15 cellular contexts compared by ENCODE assay signal in genomic region chr9:76613150-76613781, GRCh38.
DNase-seq lines count a peak whose midpoint lies in the region; ATAC-seq and TF ChIP-seq lines count a peak whose summit lies in the region.
"Had no signal": no experiment of that assay in that cellular context is flagged by ENCODE, and none has a peak within 500 bp of the region (broad histone marks: within the 10 kb centered on the region; RNA-seq: fewer than 3 reads in every experiment).

No MANE protein-coding gene starts in this region.

- CTCF ChIA-PET in activated naive CD4-positive, alpha-beta T cell treated with anti-CD3 and anti-CD28 coated beads, Interleukin-2, amount 10 ng/mL, durations not matched to agents 7 days and 5 days (lab: Charles Lee), result no interaction called here

- TF ChIP-seq CTCF in natural killer cell (IDR thresholded peaks at IDR 0.05) (no peak), ovary (IDR thresholded peaks at IDR 0.05) (no peak)

- ATAC-seq in activated naive CD8-positive, alpha-beta T cell treated with anti-CD3 and anti-CD28 coated beads, Interleukin-2, amount 50 U/mL, for 24 hours, result peak; percentile 65
- peak; percentile 31 for ATAC-seq in effector memory CD8-positive, alpha-beta T cell (replicated peaks)
- ATAC-seq in natural killer cell, result peak; percentile 64 to 90 (median 64)
- ATAC-seq in stimulated activated effector memory CD8-positive, alpha-beta T cell treated with anti-CD3 and anti-CD28 coated beads, Interleukin-12 subunit alpha, Interleukin-12 subunit beta, amount 100 ng/mL, for 72 hours, result peak; percentile 32
- ATAC-seq: CD8-positive, alpha-beta T cell had no signal

- no peak overlapping the region for H3K4me3 Mint-ChIP-seq in activated naive CD8-positive, alpha-beta T cell treated with anti-CD3 and anti-CD28 coated beads, Interleukin-2, amount 50 U/mL, for 24 hours
- no peak overlapping the region for H3K4me3 Mint-ChIP-seq in activated naive CD8-positive, alpha-beta T cell treated with anti-CD3 and anti-CD28 coated beads for 36 hours
- peak overlapping the region in 1 of 2 donors; percentile 20 for H3K4me3 Mint-ChIP-seq in effector memory CD8-positive, alpha-beta T cell
- peak overlapping the region; percentile 75 for H3K4me3 Mint-ChIP-seq in natural killer cell
- no peak overlapping the region for H3K4me3 Mint-ChIP-seq in stimulated activated effector memory CD8-positive, alpha-beta T cell treated with anti-CD3 and anti-CD28 coated beads, Interleukin-12 subunit alpha, Interleukin-12 subunit beta, amount 100 ng/mL, for 72 hours
- no peak overlapping the region for H3K4me3 Mint-ChIP-seq in activated naive CD4-positive, alpha-beta T cell treated with anti-CD3 and anti-CD28 coated beads, Interleukin-2, amount 10 ng/mL, durations not matched to agents 7 days and 5 days
- H3K4me3 Mint-ChIP-seq: CD14-positive monocyte; CD8-positive, alpha-beta T cell; H9 had no signal

- H3K36me3 Mint-ChIP-seq in activated naive CD8-positive, alpha-beta T cell treated with anti-CD3 and anti-CD28 coated beads, Interleukin-2, amount 50 U/mL, for 24 hours (ENCODE audit: low read depth), result no peaks in the 10 kb centered on the region
- no peaks in the 10 kb centered on the region for H3K36me3 Mint-ChIP-seq in activated naive CD8-positive, alpha-beta T cell treated with anti-CD3 and anti-CD28 coated beads for 36 hours
- no peaks in the 10 kb centered on the region for H3K36me3 Mint-ChIP-seq in effector memory CD8-positive, alpha-beta T cell (ENCODE audit: insufficient read depth)
- H3K36me3 Mint-ChIP-seq in natural killer cell, result no peaks in the 10 kb centered on the region
- H3K36me3 Mint-ChIP-seq in stimulated activated effector memory CD8-positive, alpha-beta T cell treated with anti-CD3 and anti-CD28 coated beads, Interleukin-12 subunit alpha, Interleukin-12 subunit beta, amount 100 ng/mL, for 72 hours, result no peaks in the 10 kb centered on the region
- no peaks in the 10 kb centered on the region for H3K36me3 Mint-ChIP-seq in activated naive CD4-positive, alpha-beta T cell treated with anti-CD3 and anti-CD28 coated beads, Interleukin-2, amount 10 ng/mL, durations not matched to agents 7 days and 5 days
- H3K36me3 Mint-ChIP-seq: CD8-positive, alpha-beta T cell had no signal

- H3K27ac Mint-ChIP-seq in activated naive CD8-positive, alpha-beta T cell treated with anti-CD3 and anti-CD28 coated beads, Interleukin-2, amount 50 U/mL, for 24 hours, result no peak overlapping the region
- no peak overlapping the region for H3K27ac Mint-ChIP-seq in activated naive CD8-positive, alpha-beta T cell treated with anti-CD3 and anti-CD28 coated beads for 36 hours
- H3K27ac Mint-ChIP-seq in effector memory CD8-positive, alpha-beta T cell, result peak overlapping the region in 1 of 2 donors; percentile 75
- H3K27ac Mint-ChIP-seq in natural killer cell, result peak overlapping the region; percentile 75 to 86
- no peak overlapping the region for H3K27ac Mint-ChIP-seq in stimulated activated effector memory CD8-positive, alpha-beta T cell treated with anti-CD3 and anti-CD28 coated beads, Interleukin-12 subunit alpha, Interleukin-12 subunit beta, amount 100 ng/mL, for 72 hours
- H3K27ac Mint-ChIP-seq in activated naive CD4-positive, alpha-beta T cell treated with anti-CD3 and anti-CD28 coated beads, Interleukin-2, amount 10 ng/mL, durations not matched to agents 7 days and 5 days, result no peak overlapping the region
- H3K27ac Mint-ChIP-seq: CD8-positive, alpha-beta T cell; H9 had no signal

- H3K9me3 Mint-ChIP-seq in activated naive CD8-positive, alpha-beta T cell treated with anti-CD3 and anti-CD28 coated beads, Interleukin-2, amount 50 U/mL, for 24 hours, result no peaks in the 10 kb centered on the region
- H3K9me3 Mint-ChIP-seq in activated naive CD8-positive, alpha-beta T cell treated with anti-CD3 and anti-CD28 coated beads for 36 hours, result no peaks in the 10 kb centered on the region
- H3K9me3 Mint-ChIP-seq in effector memory CD8-positive, alpha-beta T cell, result no peaks in the 10 kb centered on the region
- H3K9me3 Mint-ChIP-seq in natural killer cell, result no peaks in the 10 kb centered on the region
- no peaks in the 10 kb centered on the region for H3K9me3 Mint-ChIP-seq in stimulated activated effector memory CD8-positive, alpha-beta T cell treated with anti-CD3 and anti-CD28 coated beads, Interleukin-12 subunit alpha, Interleukin-12 subunit beta, amount 100 ng/mL, for 72 hours
- no peaks in the 10 kb centered on the region for H3K9me3 Mint-ChIP-seq in activated naive CD4-positive, alpha-beta T cell treated with anti-CD3 and anti-CD28 coated beads, Interleukin-2, amount 10 ng/mL, durations not matched to agents 7 days and 5 days
- H3K9me3 Mint-ChIP-seq: CD14-positive monocyte; CD8-positive, alpha-beta T cell; H9 had no signal

- H3K4me1 Mint-ChIP-seq in activated naive CD8-positive, alpha-beta T cell treated with anti-CD3 and anti-CD28 coated beads, Interleukin-2, amount 50 U/mL, for 24 hours, result peaks cover 16% of the 10 kb centered on the region
- peaks cover 5% of the 10 kb centered on the region for H3K4me1 Mint-ChIP-seq in activated naive CD8-positive, alpha-beta T cell treated with anti-CD3 and anti-CD28 coated beads for 36 hours
- H3K4me1 Mint-ChIP-seq in effector memory CD8-positive, alpha-beta T cell (ENCODE audit: low read depth in 2 of 2), result peaks cover 0 to 3% of the 10 kb centered on the region in 2 donors
- H3K4me1 Mint-ChIP-seq in natural killer cell, result peaks cover 37 to 46% of the 10 kb centered on the region in 2 donors
- peaks cover 8% of the 10 kb centered on the region for H3K4me1 Mint-ChIP-seq in stimulated activated effector memory CD8-positive, alpha-beta T cell treated with anti-CD3 and anti-CD28 coated beads, Interleukin-12 subunit alpha, Interleukin-12 subunit beta, amount 100 ng/mL, for 72 hours
- peaks cover 5% of the 10 kb centered on the region for H3K4me1 Mint-ChIP-seq in activated naive CD4-positive, alpha-beta T cell treated with anti-CD3 and anti-CD28 coated beads, Interleukin-2, amount 10 ng/mL, durations not matched to agents 7 days and 5 days

- H3K4me1 ChIP-seq in ovary (ENCODE audit: insufficient read depth), result no peaks in the 10 kb centered on the region

- TF ChIP-seq POLR2A in ovary (IDR thresholded peaks at IDR 0.05), result no peak

- DNase-seq in activated naive CD8-positive, alpha-beta T cell treated with anti-CD3 and anti-CD28 coated beads, Interleukin-2, amount 50 U/mL, for 24 hours, result no peak
- no peak for DNase-seq in activated naive CD8-positive, alpha-beta T cell treated with anti-CD3 and anti-CD28 coated beads for 36 hours
- no peak for DNase-seq in effector memory CD8-positive, alpha-beta T cell
- DNase-seq in natural killer cell (no peak), nucleus accumbens (lab: John Stamatoyannopoulos, UW) (no peak), ovary (no peak)
- DNase-seq in stimulated activated effector memory CD8-positive, alpha-beta T cell treated with anti-CD3 and anti-CD28 coated beads, Interleukin-12 subunit alpha, Interleukin-12 subunit beta, amount 100 ng/mL, for 72 hours (ENCODE audit: low spot score in 2 of 2), result no peak
- no peak for DNase-seq in activated naive CD4-positive, alpha-beta T cell treated with anti-CD3 and anti-CD28 coated beads, Interleukin-2, amount 10 ng/mL, durations not matched to agents 7 days and 5 days
- DNase-seq: 8988T; Calu3; CD8-positive, alpha-beta T cell; GF-D8; H9 had no signal

- intact Hi-C loops in natural killer cell (cut with micrococcal nuclease), result loop anchor here (5.0 kb wide), 2 partner anchors 36 to 44 kb away; no protein-coding TSS in a partner anchor
- intact Hi-C loops in ovary (cut with DNase I), result no loop called here

- 87 to 88% (median 88%) methylated on average over 8 of the region's 8 CpGs for WGBS in ovary, 3 donors

- H3K9me3 ChIP-seq in ovary, result no peaks in the 10 kb centered on the region
- H3K9me3 ChIP-seq: BLaER1 had no signal

- no peaks in the 10 kb centered on the region for H3K27me3 ChIP-seq in ovary
- H3K27me3 ChIP-seq: BLaER1 had no signal

- H3K36me3 ChIP-seq in ovary, result no peaks in the 10 kb centered on the region
- H3K36me3 ChIP-seq: BLaER1 had no signal

- H3K4me3 ChIP-seq in ovary, result no peak overlapping the region
- H3K4me3 ChIP-seq: BLaER1 had no signal

- H3K27me3 Mint-ChIP-seq in activated naive CD8-positive, alpha-beta T cell treated with anti-CD3 and anti-CD28 coated beads, Interleukin-2, amount 50 U/mL, for 24 hours, result peaks cover 16% of the 10 kb centered on the region
- H3K27me3 Mint-ChIP-seq in activated naive CD8-positive, alpha-beta T cell treated with anti-CD3 and anti-CD28 coated beads for 36 hours, result peaks cover 57% of the 10 kb centered on the region
- no peaks in the 10 kb centered on the region for H3K27me3 Mint-ChIP-seq in effector memory CD8-positive, alpha-beta T cell
- no peaks in the 10 kb centered on the region for H3K27me3 Mint-ChIP-seq in natural killer cell (ENCODE audit: low read depth in 2 of 2)
- H3K27me3 Mint-ChIP-seq in activated naive CD4-positive, alpha-beta T cell treated with anti-CD3 and anti-CD28 coated beads, Interleukin-2, amount 10 ng/mL, durations not matched to agents 7 days and 5 days, result peaks cover 38% of the 10 kb centered on the region

- no peak for TF ChIP-seq EP300 in ovary (IDR thresholded peaks at IDR 0.05)

- H3K27ac ChIP-seq in ovary, result no peak overlapping the region
- H3K27ac ChIP-seq: BLaER1 had no signal

Comparison
In these comparisons a context has a peak if more than half of its experiments do, and no peak if none do; other contexts are left out.
1. H3K27ac Mint-ChIP-seq: peak in natural killer cell (2 of 2); none in activated naive CD8-positive, alpha-beta T cell treated with anti-CD3 and anti-CD28 coated beads, Interleukin-2, amount 50 U/mL, for 24 hours (single experiment), activated naive CD8-positive, alpha-beta T cell treated with anti-CD3 and anti-CD28 coated beads for 36 hours (single experiment), stimulated activated effector memory CD8-positive, alpha-beta T cell treated with anti-CD3 and anti-CD28 coated beads, Interleukin-12 subunit alpha, Interleukin-12 subunit beta, amount 100 ng/mL, for 72 hours (single experiment) and activated naive CD4-positive, alpha-beta T cell treated with anti-CD3 and anti-CD28 coated beads, Interleukin-2, amount 10 ng/mL, durations not matched to agents 7 days and 5 days (single experiment).
2. Peak in every context shown above with its lines, with median percentiles within 50 percentile points of each other: ATAC-seq.